ENCODE assay signal across 6 cellular contexts in the genomic region with DNA sequence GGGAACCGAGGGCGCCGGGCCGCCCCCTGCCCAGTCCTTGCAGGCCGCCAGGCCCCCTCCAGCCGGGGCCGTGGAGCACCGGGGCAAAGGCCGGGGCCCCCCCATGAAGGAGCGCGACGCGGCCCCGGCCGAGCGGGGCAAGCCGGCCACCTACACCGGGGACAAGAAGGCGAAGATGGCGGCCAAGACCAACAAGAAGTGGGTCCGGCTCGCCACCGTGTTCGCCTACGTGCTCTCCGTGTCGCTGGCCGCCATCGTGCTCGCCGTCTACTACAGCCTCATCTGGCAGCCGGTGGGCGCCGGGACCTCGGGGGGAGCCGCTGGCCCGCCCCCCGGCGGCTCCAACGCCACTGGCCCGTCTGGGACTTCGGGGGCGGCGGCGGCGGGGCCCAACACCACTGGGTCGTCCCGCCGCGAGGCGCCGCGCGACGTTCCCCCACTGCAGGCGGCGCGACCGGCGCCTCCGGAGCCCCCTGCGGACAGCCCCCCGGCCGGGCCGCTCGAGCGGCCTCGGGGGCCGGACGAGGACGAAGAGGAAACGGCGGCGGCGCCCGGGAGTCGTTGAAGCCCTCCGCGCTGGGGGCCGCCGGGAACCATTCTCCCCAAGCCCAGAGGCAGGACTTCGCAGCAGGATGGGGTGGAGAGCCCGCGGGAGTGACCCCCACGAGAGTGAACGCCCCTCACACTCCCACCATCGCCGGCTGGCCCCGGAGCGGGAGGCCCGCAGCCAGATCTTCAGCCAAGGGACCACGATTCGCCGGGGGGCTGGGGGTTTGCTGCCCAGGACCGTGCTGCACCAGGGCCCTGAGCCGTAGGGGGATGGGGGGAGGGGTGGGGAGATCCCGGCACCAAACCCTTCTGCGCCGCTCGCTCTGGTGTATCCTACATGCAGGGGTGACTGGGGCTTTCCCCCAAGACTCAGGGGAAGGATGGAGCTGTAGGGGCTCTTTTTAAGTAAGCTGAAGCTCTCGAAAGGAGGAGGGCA. TPM values are rescaled to one million over a fixed set of nuclear protein-coding genes. Genes with fewer than 3 reads are reported as not detected.
A peak's percentile ranks its signal among the peaks of the same experiment; 100 is the strongest.
DNase-seq lines count a peak whose midpoint lies in the region; ATAC-seq and TF ChIP-seq lines count a peak whose summit lies in the region.

No MANE protein-coding gene starts in this region.

- H3K9me3 Mint-ChIP-seq in activated T-helper 17 cell treated with anti-CD3 and anti-CD28 coated beads, Interleukin-2, amount 50 U/mL, for 72 hours: no peaks in the 10 kb centered on the region

- H3K36me3 ChIP-seq in lung (ENCODE audit: control insufficient read depth in 2 of 2, insufficient read depth in 2 of 2, low read length in 2 of 2): no peaks in the 10 kb centered on the region

- H3K4me3 ChIP-seq in lung: peak overlapping the region; percentile 70

- no peak for TF ChIP-seq CTCF in lung (IDR thresholded peaks at IDR 0.05; ENCODE audit: control extremely low read depth, extremely low read depth)

- no peaks in the 10 kb centered on the region for H3K27me3 Mint-ChIP-seq in activated T-helper 17 cell treated with anti-CD3 and anti-CD28 coated beads, Interleukin-2, amount 50 U/mL, for 72 hours

- no peaks in the 10 kb centered on the region for H3K9me3 ChIP-seq in lung (ENCODE audit: control insufficient read depth in 2 of 2, insufficient read depth in 1 of 2, low read length in 1 of 2)

- POLR2A ChIA-PET in HEK293T (lab: Yijun Ruan, JAX): interaction anchor here (1.4 to 5.3 kb wide), 2 partner anchors 12 to 58 kb away, joined by 5 to 29 read pairs; partner anchors contain the start of gene KNSTRN

- H3K4me1 ChIP-seq in lung (ENCODE audit: control insufficient read depth in 2 of 2, insufficient read depth in 2 of 2, low read length in 2 of 2): peaks cover 6 to 17% of the 10 kb centered on the region in 2 donors

- ATAC-seq in HG02588 (IDR thresholded peaks at IDR 0.05; ENCODE audit: unreplicated experiment) (peak; percentile 6), lung (ENCODE audit: insufficient read depth, low FRiP score) (no peak)
- peak; percentile 25 for ATAC-seq in activated T-helper 17 cell treated with anti-CD3 and anti-CD28 coated beads, Interleukin-2, amount 50 U/mL, for 72 hours (replicated peaks)

- no peaks in the 10 kb centered on the region for H3K36me3 Mint-ChIP-seq in activated T-helper 17 cell treated with anti-CD3 and anti-CD28 coated beads, Interleukin-2, amount 50 U/mL, for 72 hours (ENCODE audit: low read depth)

- DNase-seq in CD1c-positive myeloid dendritic cell (ENCODE audit: extremely low spot score): peak; percentile 31
- no peak for DNase-seq in lung (ENCODE audit: low spot score)
- no peak for DNase-seq in HEK293T (ENCODE audit: extremely low spot score)
- no peak for DNase-seq in NCI-H187 (lab: John Stamatoyannopoulos, UW)

- H3K4me3 Mint-ChIP-seq in activated T-helper 17 cell treated with anti-CD3 and anti-CD28 coated beads, Interleukin-2, amount 50 U/mL, for 72 hours: peak overlapping the region; percentile 68

- H3K27me3 ChIP-seq in lung (ENCODE audit: control insufficient read depth, insufficient read depth): no peaks in the 10 kb centered on the region

- H3K27ac ChIP-seq in lung (ENCODE audit: low read depth in 1 of 2, low read length in 1 of 2): peak overlapping the region; percentile 75 to 93

- peak overlapping the region; percentile 31 for H3K27ac Mint-ChIP-seq in activated T-helper 17 cell treated with anti-CD3 and anti-CD28 coated beads, Interleukin-2, amount 50 U/mL, for 72 hours

- CTCF ChIA-PET in HEK293T (lab: Yijun Ruan, JAX): interaction anchor here (1.9 to 5.1 kb wide), 2 partner anchors 13 kb away, joined by 24 to 37 read pairs; no protein-coding TSS in a partner anchor

- WGBS in lung, 2 donors: 1% methylated on average over 77 to 101 of the region's 101 CpGs

- H3K4me1 Mint-ChIP-seq in activated T-helper 17 cell treated with anti-CD3 and anti-CD28 coated beads, Interleukin-2, amount 50 U/mL, for 72 hours: peaks cover 11% of the 10 kb centered on the region

TF ChIP-seq in HEK293T, 16 proteins besides CTCF, POLR2A, EP300 and RAD21:
- no peak for TF ChIP-seq SUZ12 (IDR thresholded peaks at IDR 0.05)
- TF ChIP-seq HDGF (IDR thresholded peaks at IDR 0.05; ENCODE audit: borderline replicate concordance): no peak
- TF ChIP-seq PKNOX1 (IDR thresholded peaks at IDR 0.05): no peak
- no peak for TF ChIP-seq TARDBP (IDR thresholded peaks at IDR 0.05)
- TF ChIP-seq SP1 (IDR thresholded peaks at IDR 0.05): no peak
- no peak for TF ChIP-seq FOXK2 (IDR thresholded peaks at IDR 0.05)
- no peak for TF ChIP-seq FOXM1 (IDR thresholded peaks at IDR 0.05; ENCODE audit: borderline replicate concordance)
- TF ChIP-seq ARNT (IDR thresholded peaks at IDR 0.05): no peak
- TF ChIP-seq CTBP1 (IDR thresholded peaks at IDR 0.05; ENCODE audit: borderline replicate concordance): no peak
- TF ChIP-seq NFRKB (IDR thresholded peaks at IDR 0.05): no peak
- TF ChIP-seq FOXA1 (IDR thresholded peaks at IDR 0.05): no peak
- TF ChIP-seq LEF1 (IDR thresholded peaks at IDR 0.05; ENCODE audit: borderline replicate concordance): no peak
- no peak for TF ChIP-seq ELF4 (IDR thresholded peaks at IDR 0.05)

RNA-seq across cellular contexts. Expression of gene INAFM2, which starts 0.8 kb away (rescaled TPM):
- total RNA-seq in activated T-helper 17 cell treated with anti-CD3 and anti-CD28 coated beads, Interleukin-2, amount 50 U/mL, for 72 hours: 10 to 100 TPM; 10.8 to 11.0 TPM
- 10 to 100 TPM; 12.8 to 31.1 TPM for total RNA-seq in lung
- polyA plus RNA-seq in lung: 10 to 100 TPM; 18.4 to 19.7 TPM

RNA-seq across cellular contexts. Expression of gene CCDC9B, which starts 16.5 kb away (rescaled TPM):
- 1 to 10 TPM in 1 of 2 donors, under 1 TPM in 1; 0.78 to 2.7 TPM for total RNA-seq in activated T-helper 17 cell treated with anti-CD3 and anti-CD28 coated beads, Interleukin-2, amount 50 U/mL, for 72 hours
- total RNA-seq in lung: 10 to 100 TPM in 1 of 2 donors, 1 to 10 TPM in 1; 4.4 to 42.1 TPM
- 10 to 100 TPM in 1 of 2 donors, 1 to 10 TPM in 1; 7.0 to 22.8 TPM for polyA plus RNA-seq in lung

RNA-seq across cellular contexts. Expression of gene PLCB2, which starts 16.5 kb away (rescaled TPM):
- 100 to 1,000 TPM; 111 to 116 TPM for total RNA-seq in activated T-helper 17 cell treated with anti-CD3 and anti-CD28 coated beads, Interleukin-2, amount 50 U/mL, for 72 hours
- 10 to 100 TPM; 17.9 to 76.7 TPM for total RNA-seq in lung
- 10 to 100 TPM; 47.5 to 54.9 TPM for polyA plus RNA-seq in lung

RNA-seq across cellular contexts. Expression of gene PHGR1, which starts 26.6 kb away (rescaled TPM):
- total RNA-seq in activated T-helper 17 cell treated with anti-CD3 and anti-CD28 coated beads, Interleukin-2, amount 50 U/mL, for 72 hours: not detected
- total RNA-seq in lung: not detected
- polyA plus RNA-seq in lung: 1 to 10 TPM in 1 of 2 donors, under 1 TPM in 1; 0.84 to 1.0 TPM

RNA-seq across cellular contexts. Expression of gene DISP2, which starts 33.8 kb away (rescaled TPM):
- 1 to 10 TPM in 1 of 2 donors, under 1 TPM in 1; 0.11 to 1.6 TPM for total RNA-seq in activated T-helper 17 cell treated with anti-CD3 and anti-CD28 coated beads, Interleukin-2, amount 50 U/mL, for 72 hours
- total RNA-seq in lung: 1 to 10 TPM in 1 of 2 donors, under 1 TPM in 1; 0.23 to 1.3 TPM
- 1 to 10 TPM in 1 of 2 donors, under 1 TPM in 1; 0.06 to 2.5 TPM for polyA plus RNA-seq in lung
